In genomic region chr2:3170792-3171455, GRCh38 we compare ENCODE assay signal across 19 cellular contexts.
"Had no signal": no experiment of that assay in that cellular context is flagged by ENCODE, and none has a peak within 500 bp of the region (broad histone marks: within the 10 kb centered on the region; RNA-seq: fewer than 3 reads in every experiment).

No MANE protein-coding gene starts in this region.

- H3K9me3 ChIP-seq: testis had no signal

- H3K27ac Mint-ChIP-seq: activated CD8-positive, alpha-beta T cell treated with anti-CD3 and anti-CD28 coated beads, Interleukin-2, amount 10 ng/mL, durations not matched to agents 7 days and 5 days; activated naive CD8-positive, alpha-beta T cell; naive B cell; stimulated activated naive CD8-positive, alpha-beta T cell treated with anti-CD3 and anti-CD28 coated beads, Interleukin-15, Interleukin-2, amounts not matched to agents 100 ng/mL and 50 ng/mL, for 24 hours had no signal

- H3K27ac ChIP-seq: testis had no signal

- H3K4me1 ChIP-seq: testis had no signal

- H3K4me3 Mint-ChIP-seq: activated CD8-positive, alpha-beta T cell treated with anti-CD3 and anti-CD28 coated beads, Interleukin-2, amount 10 ng/mL, durations not matched to agents 7 days and 5 days; activated naive CD8-positive, alpha-beta T cell; brain; central memory CD8-positive, alpha-beta T cell; naive B cell; stimulated activated naive CD8-positive, alpha-beta T cell treated with anti-CD3 and anti-CD28 coated beads, Interleukin-15, Interleukin-2, amounts not matched to agents 100 ng/mL and 50 ng/mL, for 24 hours had no signal

- H3K27me3 ChIP-seq: testis had no signal

- DNase-seq: activated CD4-positive, alpha-beta T cell treated with anti-CD3 and anti-CD28 coated beads for 48 hours; activated CD8-positive, alpha-beta memory T cell treated with anti-CD3 and anti-CD28 coated beads, Interleukin-2, amount 50 U/mL, for 4 hours; activated CD8-positive, alpha-beta T cell treated with anti-CD3 and anti-CD28 coated beads, Interleukin-2, amount 10 ng/mL, durations not matched to agents 7 days and 5 days; activated gamma-delta T cell treated with Interleukin-2 at 50 U/mL for 16 hours; activated T-cell treated with anti-CD3 and anti-CD28 coated beads, Interleukin-2, amount 50 U/mL, for 48 hours; cortex of kidney; effector CD4-positive, alpha-beta T cell; foreskin fibroblast; hippocampal formation; naive B cell; retina; stimulated activated CD4-positive, alpha-beta T cell treated with anti-CD3 and anti-CD28 coated beads, Interleukin-15, amount 100 ng/mL, for 24 hours; stimulated activated CD4-positive, alpha-beta T cell treated with anti-CD3 and anti-CD28 coated beads, Interleukin-4, amount 100 ng/mL, for 1 hour; T-helper 2 cell; testis had no signal

- ATAC-seq: activated CD8-positive, alpha-beta T cell treated with anti-CD3 and anti-CD28 coated beads, Interleukin-2, amount 10 ng/mL, durations not matched to agents 7 days and 5 days had no signal

- H3K9me3 Mint-ChIP-seq: central memory CD8-positive, alpha-beta T cell; stimulated activated naive CD8-positive, alpha-beta T cell treated with anti-CD3 and anti-CD28 coated beads, Interleukin-15, Interleukin-2, amounts not matched to agents 100 ng/mL and 50 ng/mL, for 24 hours had no signal

- H3K4me1 Mint-ChIP-seq: central memory CD8-positive, alpha-beta T cell had no signal

- H3K4me3 ChIP-seq: testis had no signal

- H3K27me3 Mint-ChIP-seq: activated naive CD8-positive, alpha-beta T cell; central memory CD8-positive, alpha-beta T cell; naive B cell; stimulated activated naive CD8-positive, alpha-beta T cell treated with anti-CD3 and anti-CD28 coated beads, Interleukin-15, Interleukin-2, amounts not matched to agents 100 ng/mL and 50 ng/mL, for 24 hours had no signal
